ENCODE assay signal across 23 cellular contexts in the genomic region with DNA sequence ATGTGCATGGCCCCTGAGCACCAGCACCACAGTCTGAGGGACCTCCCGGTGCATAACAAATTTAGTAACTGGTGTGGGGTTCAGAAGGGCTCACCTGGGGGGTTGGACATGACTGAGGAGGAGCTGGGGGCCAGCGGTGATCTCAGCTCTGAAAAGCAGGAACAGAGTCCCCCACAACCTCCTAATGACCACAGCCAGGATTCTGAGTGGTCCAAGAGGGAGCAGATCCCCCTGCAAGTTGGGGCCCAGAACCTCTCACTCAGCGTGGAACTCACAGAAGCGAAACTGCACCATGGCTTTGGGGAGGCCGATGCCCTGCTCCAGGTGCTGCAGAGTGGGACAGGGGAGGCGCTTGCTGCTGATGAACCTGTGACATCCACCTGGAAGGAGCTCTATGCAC.
"Had no signal": no experiment of that assay in that cellular context is flagged by ENCODE, and none has a peak within 500 bp of the region (broad histone marks: within the 10 kb centered on the region; RNA-seq: fewer than 3 reads in every experiment).

No MANE protein-coding gene starts in this region.

- H3K27me3 ChIP-seq: MG63, SJCRH30 had no signal

- H3K9me3 ChIP-seq: MG63, SJCRH30 had no signal

- H3K27ac ChIP-seq: SJCRH30 had no signal

- FAIRE-seq: HepG2 had no signal

- DNase-seq: IMR-90, Karpas-422, KG1, MG63, NCI-H1092 treated with DMSO at 0.1 percent for 48 hours, NCI-H1436, NCI-H187, NCI-H2029, NCI-H2081 treated with DMSO at 0.1 percent for 48 hours, NCI-H2171, NCI-H226, NCI-H446, NCI-H510A, NCI-H524 treated with DMSO at 0.1 percent for 48 hours, NCI-H69, NCI-H774, PC-3, SHP77 treated with DMSO at 0.1 percent for 48 hours, SJCRH30 had no signal

- H3K36me3 ChIP-seq: MG63 had no signal

- H3K4me3 ChIP-seq: MG63, SJCRH30 had no signal

- ATAC-seq: HepG2, Panc1, PC-3, Right ventricle myocardium inferior, SK-N-SH treated with all-trans-retinoic acid at 6 μM for 48 hours had no signal

- H3K4me1 ChIP-seq: SJCRH30 had no signal
